ENCODE assay signal across 15 cellular contexts in genomic region chr11:43583548-43583947, GRCh38.
DNase-seq lines count a peak whose midpoint lies in the region; ATAC-seq and TF ChIP-seq lines count a peak whose summit lies in the region.
"Had no signal": no experiment of that assay in that cellular context is flagged by ENCODE, and none has a peak within 500 bp of the region (broad histone marks: within the 10 kb centered on the region; RNA-seq: fewer than 3 reads in every experiment).

No MANE protein-coding gene starts in this region.

- H4K20me1 ChIP-seq in neural cell (ENCODE audit: insufficient read depth): no peaks in the 10 kb centered on the region

- no peaks in the 10 kb centered on the region for H3F3A ChIP-seq in neural cell (ENCODE audit: insufficient read depth, low read length, poor library complexity, severe bottlenecking)

- WGBS in esophagus muscularis mucosa: 21% methylated on average over 6 of the region's 6 CpGs

- H3K27me3 ChIP-seq in HUES6 (ENCODE audit: control insufficient read depth, insufficient read depth, low read length) (peaks cover 93% of the 10 kb centered on the region), esophagus muscularis mucosa (peaks cover 0 to 80% (median 51%) of the 10 kb centered on the region in 4 donors), neural cell (ENCODE audit: insufficient read depth, low read depth, low read length) (peaks cover 82% of the 10 kb centered on the region)

- no peak for TF ChIP-seq RAD21 in neural cell (conservative IDR thresholded peaks at IDR 0.05)

- TF ChIP-seq POLR2A in esophagus muscularis mucosa (IDR thresholded peaks at IDR 0.05; ENCODE audit: low read depth): no peak

- H3K4me2 ChIP-seq in neural cell (ENCODE audit: low read length): no peak overlapping the region
- H3K4me2 ChIP-seq: A549 had no signal

- TF ChIP-seq EP300 in esophagus muscularis mucosa (IDR thresholded peaks at IDR 0.05) (no peak), neural cell (conservative IDR thresholded peaks at IDR 0.05; ENCODE audit: poor library complexity, severe bottlenecking) (no peak)

- peaks cover 19% of the 10 kb centered on the region for H3K4me1 ChIP-seq in HUES6 (ENCODE audit: control insufficient read depth, insufficient read depth, low read length)
- H3K4me1 ChIP-seq in esophagus muscularis mucosa: peaks cover 21 to 49% (median 38%) of the 10 kb centered on the region in 4 donors
- H3K4me1 ChIP-seq: BE2C, HAP-1 had no signal

- H3K79me2 ChIP-seq in neural cell (replicated peaks; ENCODE audit: insufficient read depth, low read length): no peaks in the 10 kb centered on the region

- H3K36me3 ChIP-seq in HUES6 (ENCODE audit: control insufficient read depth, insufficient read depth, low read length) (no peaks in the 10 kb centered on the region), esophagus muscularis mucosa (no peaks in the 10 kb centered on the region), neural cell (ENCODE audit: insufficient read depth, low read length) (no peaks in the 10 kb centered on the region)
- H3K36me3 ChIP-seq: BE2C, HAP-1 had no signal

- H3K9me2 ChIP-seq in neural cell (ENCODE audit: insufficient read depth, low read length): no peaks in the 10 kb centered on the region

- H3K9me3 ChIP-seq in HUES6 (ENCODE audit: control insufficient read depth, insufficient read depth, low read depth, low read length) (no peaks in the 10 kb centered on the region), esophagus muscularis mucosa (no peaks in the 10 kb centered on the region), neural cell (ENCODE audit: low read length) (no peaks in the 10 kb centered on the region)
- H3K9me3 ChIP-seq: A549, BE2C, HAP-1 had no signal

- H2AFZ ChIP-seq in neural cell (ENCODE audit: low read depth, low read length): no peak overlapping the region

- intact Hi-C loops in esophagus muscularis mucosa (cut with DNase I): no loop called here

- H3K27ac ChIP-seq in HUES6 (ENCODE audit: low read depth, low read length) (no peak overlapping the region), esophagus muscularis mucosa (replicated peaks in 1 of 4) (no peak overlapping the region), neural cell (ENCODE audit: low read length) (no peak overlapping the region)
- H3K27ac ChIP-seq: A549, C4-2B had no signal

- H3K4me3 ChIP-seq in HUES6 (ENCODE audit: low read depth, low read length): peak overlapping the region; percentile 39; the same call in 1 of the 2 replicates
- H3K4me3 ChIP-seq in esophagus muscularis mucosa: no peak overlapping the region
- peak overlapping the region; percentile 50 for H3K4me3 ChIP-seq in neural cell (ENCODE audit: low read length)
- H3K4me3 ChIP-seq: A549, HAP-1 had no signal

- TF ChIP-seq CTCF in esophagus muscularis mucosa (IDR thresholded peaks at IDR 0.05) (no peak), neural cell (IDR thresholded peaks at IDR 0.05; ENCODE audit: poor library complexity, severe bottlenecking) (no peak)

- peak; percentile 53 for DNase-seq in esophagus muscularis mucosa (ENCODE audit: extremely low spot score)
- DNase-seq in KG1 (lab: John Stamatoyannopoulos, UW): no peak
- no peak for DNase-seq in stimulated activated CD4-positive, alpha-beta T cell treated with anti-CD3 and anti-CD28 coated beads, Interleukin-15, amount 100 ng/mL, for 24 hours
- no peak for DNase-seq in NCI-H2196 treated with DMSO at 0.1 percent for 48 hours (lab: John Stamatoyannopoulos, UW; ENCODE audit: unreplicated experiment)
- DNase-seq: BE2C; CD4-positive, alpha-beta memory T cell; DMS79; GOT3 had no signal

- ATAC-seq in HG02588 (IDR thresholded peaks at IDR 0.05; ENCODE audit: unreplicated experiment): no peak
- ATAC-seq: A549, HepG2 had no signal

- H3K9ac ChIP-seq in HUES6 (ENCODE audit: low read length): no peak overlapping the region
- no peak overlapping the region for H3K9ac ChIP-seq in neural cell (ENCODE audit: low read length)

TF ChIP-seq in neural cell, 6 proteins besides CTCF, POLR2A, EP300 and RAD21:
- TF ChIP-seq POLR2AphosphoS5 (IDR thresholded peaks at IDR 0.05) (no peak), MXI1 (conservative IDR thresholded peaks at IDR 0.05; ENCODE audit: poor library complexity, severe bottlenecking) (no peak), REST (IDR thresholded peaks at IDR 0.05; ENCODE audit: borderline replicate concordance) (no peak), SMC3 (conservative IDR thresholded peaks at IDR 0.05; ENCODE audit: poor library complexity) (no peak), EZH2 (IDR thresholded peaks at IDR 0.05; ENCODE audit: borderline replicate concordance, insufficient read depth, low read length, poor library complexity, severe bottlenecking) (no peak), TAF1 (IDR thresholded peaks at IDR 0.05; ENCODE audit: low read depth) (no peak)

Comparison
In these comparisons a context has a peak if more than half of its experiments do, and no peak if none do; other contexts are left out.
1. H3K4me3 ChIP-seq: peak in HUES6 (single experiment) and neural cell (single experiment); none in esophagus muscularis mucosa (0 of 4).